In genomic region chr11:68552542-68552941, GRCh38 we compare ENCODE assay signal across 17 cellular contexts.
A peak's percentile ranks its signal among the peaks of the same experiment; 100 is the strongest.
DNase-seq lines count a peak whose midpoint lies in the region; ATAC-seq lines count a peak whose summit lies in the region.
"Had no signal": no experiment of that assay in that cellular context is flagged by ENCODE, and none has a peak within 500 bp of the region (broad histone marks: within the 10 kb centered on the region; RNA-seq: fewer than 3 reads in every experiment).

No MANE protein-coding gene starts in this region.

- no peak for ATAC-seq in activated T-helper 17 cell treated with anti-CD3 and anti-CD28 coated beads, Interleukin-2, amount 50 U/mL, for 72 hours (replicated peaks)
- peak in 1 of 2 donors; percentile 40 for ATAC-seq in natural killer cell treated with Interleukin-12 subunit alpha and Interleukin-12 subunit beta and Interleukin-15 and Interleukin-18, amount 100 ng/mL, for 72 hours
- ATAC-seq in GM21423 (IDR thresholded peaks at IDR 0.05; ENCODE audit: unreplicated experiment): no peak
- ATAC-seq: activated CD4-positive, CD25-positive, alpha-beta regulatory T cell treated with anti-CD3 and anti-CD28 coated beads, Interleukin-2, amount 50 U/mL, for 24 hours had no signal

- H3K27ac Mint-ChIP-seq in activated T-helper 17 cell treated with anti-CD3 and anti-CD28 coated beads, Interleukin-2, amount 50 U/mL, for 72 hours: peak overlapping the region; percentile 34
- H3K27ac Mint-ChIP-seq in natural killer cell treated with Interleukin-12 subunit alpha and Interleukin-12 subunit beta and Interleukin-15 and Interleukin-18, amount 100 ng/mL, for 72 hours: peak overlapping the region; percentile 28 to 95

- H3K36me3 Mint-ChIP-seq in activated T-helper 17 cell treated with anti-CD3 and anti-CD28 coated beads, Interleukin-2, amount 50 U/mL, for 72 hours (ENCODE audit: low read depth): peaks cover 100% of the 10 kb centered on the region
- H3K36me3 Mint-ChIP-seq in natural killer cell treated with Interleukin-12 subunit alpha and Interleukin-12 subunit beta and Interleukin-15 and Interleukin-18, amount 100 ng/mL, for 72 hours: peaks cover 22% of the 10 kb centered on the region

- DNase-seq in SIG-M5 treated with dmso at 0.1 percent for 504 hours (lab: John Stamatoyannopoulos, UW; ENCODE audit: unreplicated experiment) (peak; percentile 35), SIG-M5 (lab: John Stamatoyannopoulos, UW) (no peak), Kasumi-1 (lab: John Stamatoyannopoulos, UW) (peak; percentile 61 to 66), DMS79 (lab: John Stamatoyannopoulos, UW) (no peak), HuH-7.5 (ENCODE audit: low spot score) (no peak)
- DNase-seq in natural killer cell treated with Interleukin-12 subunit alpha and Interleukin-12 subunit beta and Interleukin-15 and Interleukin-18, amount 100 ng/mL, for 72 hours (ENCODE audit: low spot score): no peak
- DNase-seq: activated naive CD4-positive, alpha-beta T cell treated with anti-CD3 and anti-CD28 coated beads, Interleukin-2, amount 10 ng/mL, durations not matched to agents 7 days and 5 days; DMS153; erythroblast; NCI-H1436; NCI-H774; RPMI8226; stimulated activated naive CD4-positive, alpha-beta T cell had no signal

- H3K9me3 Mint-ChIP-seq in activated T-helper 17 cell treated with anti-CD3 and anti-CD28 coated beads, Interleukin-2, amount 50 U/mL, for 72 hours: no peaks in the 10 kb centered on the region
- no peaks in the 10 kb centered on the region for H3K9me3 Mint-ChIP-seq in natural killer cell treated with Interleukin-12 subunit alpha and Interleukin-12 subunit beta and Interleukin-15 and Interleukin-18, amount 100 ng/mL, for 72 hours
- H3K9me3 Mint-ChIP-seq: activated naive CD4-positive, alpha-beta T cell treated with anti-CD3 and anti-CD28 coated beads, Interleukin-2, amount 10 ng/mL, durations not matched to agents 7 days and 5 days; brain had no signal

- H3K4me3 Mint-ChIP-seq in activated T-helper 17 cell treated with anti-CD3 and anti-CD28 coated beads, Interleukin-2, amount 50 U/mL, for 72 hours: no peak overlapping the region
- no peak overlapping the region for H3K4me3 Mint-ChIP-seq in natural killer cell treated with Interleukin-12 subunit alpha and Interleukin-12 subunit beta and Interleukin-15 and Interleukin-18, amount 100 ng/mL, for 72 hours
- H3K4me3 Mint-ChIP-seq: activated naive CD4-positive, alpha-beta T cell treated with anti-CD3 and anti-CD28 coated beads, Interleukin-2, amount 10 ng/mL, durations not matched to agents 7 days and 5 days; brain had no signal

- H3K27me3 Mint-ChIP-seq in activated T-helper 17 cell treated with anti-CD3 and anti-CD28 coated beads, Interleukin-2, amount 50 U/mL, for 72 hours: no peaks in the 10 kb centered on the region
- no peaks in the 10 kb centered on the region for H3K27me3 Mint-ChIP-seq in natural killer cell treated with Interleukin-12 subunit alpha and Interleukin-12 subunit beta and Interleukin-15 and Interleukin-18, amount 100 ng/mL, for 72 hours
- H3K27me3 Mint-ChIP-seq: activated naive CD4-positive, alpha-beta T cell treated with anti-CD3 and anti-CD28 coated beads, Interleukin-2, amount 10 ng/mL, durations not matched to agents 7 days and 5 days; brain had no signal

- H3K4me1 Mint-ChIP-seq in activated T-helper 17 cell treated with anti-CD3 and anti-CD28 coated beads, Interleukin-2, amount 50 U/mL, for 72 hours: peaks cover 45% of the 10 kb centered on the region
- H3K4me1 Mint-ChIP-seq in natural killer cell treated with Interleukin-12 subunit alpha and Interleukin-12 subunit beta and Interleukin-15 and Interleukin-18, amount 100 ng/mL, for 72 hours (ENCODE audit: low read depth in 2 of 2): peaks cover 53 to 54% of the 10 kb centered on the region in 2 donors

Comparison
In these comparisons a context has a peak if more than half of its experiments do, and no peak if none do; other contexts are left out.
1. DNase-seq: peak in SIG-M5 treated with dmso at 0.1 percent for 504 hours (single experiment) and Kasumi-1 (2 of 2); none in SIG-M5 (single experiment), natural killer cell treated with Interleukin-12 subunit alpha and Interleukin-12 subunit beta and Interleukin-15 and Interleukin-18, amount 100 ng/mL, for 72 hours (single experiment), DMS79 (single experiment) and HuH-7.5 (single experiment).